Comparison of ENCODE assay signal across 17 cellular contexts in genomic region chr1:115644109-115644508, GRCh38. TPM values are rescaled to one million over a fixed set of nuclear protein-coding genes. Genes with fewer than 3 reads are reported as not detected.
DNase-seq lines count a peak whose midpoint lies in the region; ATAC-seq and TF ChIP-seq lines count a peak whose summit lies in the region.
"Had no signal": no experiment of that assay in that cellular context is flagged by ENCODE, and none has a peak within 500 bp of the region (broad histone marks: within the 10 kb centered on the region; RNA-seq: fewer than 3 reads in every experiment).

No MANE protein-coding gene starts in this region.

- H3K4me3 ChIP-seq in Caco-2 (ENCODE audit: low read depth, low read length): no peak overlapping the region
- H3K4me3 ChIP-seq in KMS-11 (IDR thresholded peaks at IDR 0.05; ENCODE audit: insufficient read depth, low read depth, low read length): no peak overlapping the region
- H3K4me3 ChIP-seq in endodermal cell (ENCODE audit: low read length): peak overlapping the region; percentile 99
- no peak overlapping the region for H3K4me3 ChIP-seq in ascending aorta
- H3K4me3 ChIP-seq: K562 had no signal

- 83% methylated on average over 3 of the region's 3 CpGs; no CpG with 5 or more reads in 1 of the 2 experiments for WGBS in endodermal cell (ENCODE audit: insufficient coverage in 1 of 2, insufficient read length in 1 of 2), 2 experiments

- H3K27me3 Mint-ChIP-seq in Caco-2 (ENCODE audit: insufficient read depth, unreplicated experiment): no peaks in the 10 kb centered on the region
- H3K27me3 Mint-ChIP-seq in endodermal cell (ENCODE audit: insufficient read depth): no peaks in the 10 kb centered on the region
- peaks cover 25% of the 10 kb centered on the region for H3K27me3 Mint-ChIP-seq in neural crest cell (ENCODE audit: low read depth)

- H3K9ac ChIP-seq in KMS-11: no peak overlapping the region; the same call in 1 of the 2 replicates
- H3K9ac ChIP-seq in endodermal cell (ENCODE audit: extremely low read depth, low read length, poor library complexity, severe bottlenecking): peak overlapping the region; percentile 83

- BruUV-seq in Caco-2 (replicated peaks; lab: Mats Ljungman, UMichigan): no TSS peak

- no peak overlapping the region for H3K27ac Mint-ChIP-seq in Caco-2 (ENCODE audit: unreplicated experiment)
- H3K27ac Mint-ChIP-seq in endodermal cell: no peak overlapping the region
- no peak overlapping the region for H3K27ac Mint-ChIP-seq in neural crest cell (ENCODE audit: unreplicated experiment)
- H3K27ac Mint-ChIP-seq: CD4-positive, CD25-positive, alpha-beta regulatory T cell had no signal

- TF ChIP-seq CTCF in Caco-2 (IDR thresholded peaks at IDR 0.05; ENCODE audit: insufficient read depth in 1 of 2, low read depth in 1 of 2, low read length in 1 of 2, severe bottlenecking in 1 of 2, unreplicated experiment in 1 of 2) (no peak), KMS-11 (conservative IDR thresholded peaks at IDR 0.05; ENCODE audit: low read depth, low read length) (no peak), endodermal cell (conservative IDR thresholded peaks at IDR 0.05) (no peak), neural crest cell (conservative IDR thresholded peaks at IDR 0.05) (no peak), ascending aorta (IDR thresholded peaks at IDR 0.05) (no peak)

- intact Hi-C loops in Caco-2 (cut with micrococcal nuclease; ENCODE audit: unreplicated experiment) (no loop called here), ascending aorta (cut with DNase I) (no loop called here)

- no peaks in the 10 kb centered on the region for H3K27me3 ChIP-seq in Caco-2 (replicated peaks; ENCODE audit: control insufficient read depth, insufficient read depth, low read length)
- no peaks in the 10 kb centered on the region for H3K27me3 ChIP-seq in KMS-11 (ENCODE audit: insufficient read depth, low read depth)
- no peaks in the 10 kb centered on the region for H3K27me3 ChIP-seq in endodermal cell (ENCODE audit: control insufficient read depth, insufficient read depth, low read length, poor library complexity, severe bottlenecking)
- no peaks in the 10 kb centered on the region for H3K27me3 ChIP-seq in ascending aorta
- H3K27me3 ChIP-seq: MG63 had no signal

- H3K36me3 Mint-ChIP-seq in Caco-2 (ENCODE audit: insufficient read depth, unreplicated experiment) (peaks cover 7% of the 10 kb centered on the region), endodermal cell (ENCODE audit: low read depth) (peaks cover 12% of the 10 kb centered on the region), neural crest cell (ENCODE audit: low read depth) (peaks cover 3% of the 10 kb centered on the region)

- peaks cover 50% of the 10 kb centered on the region for H3K79me2 ChIP-seq in KMS-11 (ENCODE audit: insufficient read depth, low read depth)

- ATAC-seq in HG03565 (IDR thresholded peaks at IDR 0.05; ENCODE audit: unreplicated experiment) (no peak), GM19455 (IDR thresholded peaks at IDR 0.05; ENCODE audit: unreplicated experiment) (no peak)
- ATAC-seq: K562, SK-N-SH treated with all-trans-retinoic acid at 6 μM for 48 hours had no signal

- no peaks in the 10 kb centered on the region for H4K20me1 ChIP-seq in KMS-11 (ENCODE audit: insufficient read depth)

- H3K4me1 ChIP-seq in Caco-2 (peaks cover 34% of the 10 kb centered on the region), KMS-11 (ENCODE audit: low read depth, poor library complexity, severe bottlenecking) (peaks cover 48% of the 10 kb centered on the region), endodermal cell (ENCODE audit: control insufficient read depth, insufficient read depth, low read length) (peaks cover 17% of the 10 kb centered on the region), ascending aorta (peaks cover 3 to 4% of the 10 kb centered on the region in 2 donors)

- DNase-seq in Caco-2 (no peak), endodermal cell (no peak), neural crest cell (ENCODE audit: low read depth, low spot score) (no peak), ascending aorta (ENCODE audit: low spot score in 2 of 2) (no peak)
- DNase-seq: CD4-positive, CD25-positive, alpha-beta regulatory T cell; MG63; NCI-H1092; NCI-H1694; NCI-H2107; NCI-H226; NCI-H524 treated with DMSO at 0.1 percent for 48 hours; SHP77 had no signal

- peak overlapping the region; percentile 89 for H3K4me2 ChIP-seq in KMS-11

- H2AFZ ChIP-seq in KMS-11 (ENCODE audit: low read depth): no peak overlapping the region

- H3K9me3 Mint-ChIP-seq in Caco-2 (ENCODE audit: unreplicated experiment): no peaks in the 10 kb centered on the region
- peaks cover 21% of the 10 kb centered on the region for H3K9me3 Mint-ChIP-seq in endodermal cell
- H3K9me3 Mint-ChIP-seq in neural crest cell: peaks cover 11% of the 10 kb centered on the region

- CTCF ChIA-PET in Caco-2 (lab: Charles Lee): no interaction called here

- H3K9me3 ChIP-seq in Caco-2 (no peaks in the 10 kb centered on the region), endodermal cell (ENCODE audit: control insufficient read depth, low read length) (peaks cover 24% of the 10 kb centered on the region), ascending aorta (no peaks in the 10 kb centered on the region)

- H3K4me3 Mint-ChIP-seq in Caco-2 (ENCODE audit: unreplicated experiment) (peak overlapping the region; percentile 92), endodermal cell (peak overlapping the region; percentile 94), neural crest cell (peak overlapping the region; percentile 65)

- H3K27ac ChIP-seq in KMS-11 (no peak overlapping the region), endodermal cell (ENCODE audit: low read depth, low read length) (no peak overlapping the region), ascending aorta (no peak overlapping the region)

- H3K4me1 Mint-ChIP-seq in Caco-2 (ENCODE audit: low read depth, unreplicated experiment) (peaks cover 4% of the 10 kb centered on the region), endodermal cell (peaks cover 31% of the 10 kb centered on the region), neural crest cell (peaks cover 14% of the 10 kb centered on the region)

- POLR2A ChIA-PET in Caco-2 (lab: Charles Lee): no interaction called here

- H3K36me3 ChIP-seq in Caco-2 (ENCODE audit: control insufficient read depth, insufficient read depth, low read length): no peaks in the 10 kb centered on the region
- no peaks in the 10 kb centered on the region for H3K36me3 ChIP-seq in KMS-11 (ENCODE audit: insufficient read depth)
- H3K36me3 ChIP-seq in endodermal cell (ENCODE audit: control insufficient read depth, insufficient read depth, low read length): peaks cover 15% of the 10 kb centered on the region
- H3K36me3 ChIP-seq in ascending aorta: no peaks in the 10 kb centered on the region

RNA-seq across cellular contexts. Expression of gene VANGL1, which starts 2.3 kb away (rescaled TPM):
- total RNA-seq in Caco-2 (2022) (11.3 and 13.6 TPM in 2 replicates), endodermal cell (10 to 100 TPM; 47.2 to 66.4 TPM), neural crest cell (5.4 and 6.6 TPM in 2 replicates), ascending aorta (8.0 TPM)
- polyA plus RNA-seq in endodermal cell (2013, experiment 1 of 2): 14.6 TPM
- polyA plus RNA-seq in endodermal cell (2013, experiment 2 of 2): 16.4 TPM
